Comparison of ENCODE assay signal across 17 cellular contexts in the genomic region with DNA sequence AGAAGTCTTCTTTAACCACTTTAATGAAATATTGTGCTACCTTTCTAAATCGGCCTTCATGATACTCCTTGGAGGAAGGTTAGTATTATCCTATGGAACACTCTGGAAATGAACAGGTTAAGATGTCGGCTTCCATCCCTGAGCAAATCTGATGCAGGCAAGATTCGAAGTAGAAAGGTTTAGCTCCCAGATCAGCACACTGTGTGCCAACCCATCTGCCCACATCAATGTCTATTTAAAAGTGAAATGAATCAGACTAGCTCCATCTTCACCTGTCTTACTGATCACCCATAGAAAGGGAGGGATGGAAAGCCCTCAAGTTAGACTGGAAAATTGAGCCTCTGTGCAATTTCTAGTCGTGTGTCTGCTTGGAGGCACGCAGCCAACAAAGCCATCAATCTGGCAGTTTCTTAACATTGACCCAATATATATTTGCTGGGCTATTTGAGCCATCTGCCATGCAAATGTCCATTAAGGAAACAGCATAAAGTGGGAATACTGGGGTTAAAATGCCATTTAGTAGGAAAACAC.
"Had no signal": no experiment of that assay in that cellular context is flagged by ENCODE, and none has a peak within 500 bp of the region (broad histone marks: within the 10 kb centered on the region; RNA-seq: fewer than 3 reads in every experiment).

No MANE protein-coding gene starts in this region.

- H3K4me1 ChIP-seq: body of pancreas, tibial nerve had no signal

- H3K36me3 ChIP-seq: tibial nerve, WERI-Rb-1 had no signal

- H3K4me3 ChIP-seq: body of pancreas, skin epidermis, tibial nerve had no signal

- H3K27me3 ChIP-seq: body of pancreas, tibial nerve had no signal

- H3K4me1 Mint-ChIP-seq: activated naive CD8-positive, alpha-beta T cell treated with anti-CD3 and anti-CD28 coated beads for 36 hours had no signal

- H3K27ac Mint-ChIP-seq: activated CD4-positive, alpha-beta memory T cell treated with anti-CD3 and anti-CD28 coated beads for 36 hours; activated naive CD8-positive, alpha-beta T cell treated with anti-CD3 and anti-CD28 coated beads for 36 hours; natural killer cell treated with Interleukin-12 subunit alpha and Interleukin-12 subunit beta and Interleukin-15 and Interleukin-18, amount 100 ng/mL, for 72 hours; progenitor cell of endocrine pancreas had no signal

- ATAC-seq: body of pancreas; natural killer cell treated with Interleukin-12 subunit alpha and Interleukin-12 subunit beta and Interleukin-15 and Interleukin-18, amount 100 ng/mL, for 72 hours; right cardiac atrium had no signal

- H3K27ac ChIP-seq: body of pancreas, skin epidermis, tibial nerve, WERI-Rb-1 had no signal

- H3K9me3 ChIP-seq: body of pancreas, tibial nerve had no signal

- DNase-seq: activated CD4-positive, alpha-beta memory T cell treated with anti-CD3 and anti-CD28 coated beads for 36 hours; activated naive CD8-positive, alpha-beta T cell treated with anti-CD3 and anti-CD28 coated beads for 36 hours; amygdala; central memory CD4-positive, alpha-beta T cell; cortex of kidney; effector CD8-positive, alpha-beta T cell; foreskin fibroblast; right cardiac atrium; stimulated activated CD4-positive, alpha-beta T cell treated with anti-CD3 and anti-CD28 coated beads, Interleukin-15, amount 100 ng/mL, for 24 hours; stimulated activated CD4-positive, alpha-beta T cell treated with anti-CD3 and anti-CD28 coated beads, Interleukin-4, amount 100 ng/mL, for 1 hour; stimulated activated naive CD4-positive, alpha-beta T cell; WERI-Rb-1 had no signal

- H3K27me3 Mint-ChIP-seq: activated CD4-positive, alpha-beta memory T cell treated with anti-CD3 and anti-CD28 coated beads for 36 hours; progenitor cell of endocrine pancreas had no signal

- H3K4me3 Mint-ChIP-seq: activated CD4-positive, alpha-beta memory T cell treated with anti-CD3 and anti-CD28 coated beads for 36 hours; activated naive CD8-positive, alpha-beta T cell treated with anti-CD3 and anti-CD28 coated beads for 36 hours; natural killer cell treated with Interleukin-12 subunit alpha and Interleukin-12 subunit beta and Interleukin-15 and Interleukin-18, amount 100 ng/mL, for 72 hours had no signal

- H3K36me3 Mint-ChIP-seq: activated CD4-positive, alpha-beta memory T cell treated with anti-CD3 and anti-CD28 coated beads for 36 hours; activated naive CD8-positive, alpha-beta T cell treated with anti-CD3 and anti-CD28 coated beads for 36 hours; natural killer cell treated with Interleukin-12 subunit alpha and Interleukin-12 subunit beta and Interleukin-15 and Interleukin-18, amount 100 ng/mL, for 72 hours had no signal

- H3K9me3 Mint-ChIP-seq: activated CD4-positive, alpha-beta memory T cell treated with anti-CD3 and anti-CD28 coated beads for 36 hours; activated naive CD8-positive, alpha-beta T cell treated with anti-CD3 and anti-CD28 coated beads for 36 hours; natural killer cell treated with Interleukin-12 subunit alpha and Interleukin-12 subunit beta and Interleukin-15 and Interleukin-18, amount 100 ng/mL, for 72 hours had no signal
